In the genomic region with DNA sequence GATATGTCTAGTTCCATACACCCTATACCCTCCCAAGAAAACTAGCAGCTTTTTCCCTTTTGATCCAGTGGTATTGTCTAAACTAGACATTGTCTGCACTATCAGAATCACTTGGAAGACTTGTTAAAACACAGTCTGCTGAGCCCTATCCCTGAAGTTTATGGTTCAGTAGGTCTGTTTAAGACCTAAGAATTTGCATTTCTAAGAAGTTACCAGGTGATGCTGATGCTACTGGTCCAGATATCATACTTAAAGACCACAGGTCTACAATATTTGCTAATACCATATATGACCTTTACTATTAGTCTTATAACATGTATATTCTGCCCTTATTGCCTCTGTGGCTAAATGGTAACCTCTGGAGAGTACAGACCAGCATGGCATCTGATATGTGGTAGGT, we compare ENCODE assay signal across 28 cellular contexts.
"Had no signal": no experiment of that assay in that cellular context is flagged by ENCODE, and none has a peak within 500 bp of the region (broad histone marks: within the 10 kb centered on the region; RNA-seq: fewer than 3 reads in every experiment).

No MANE protein-coding gene starts in this region.

- H3K4me3 ChIP-seq: breast epithelium, gastroesophageal sphincter, hepatocyte, neural progenitor cell, right atrium auricular region, spleen, thoracic aorta had no signal

- H3K4me1 Mint-ChIP-seq: neural progenitor cell had no signal

- H3K79me2 ChIP-seq: hepatocyte had no signal

- H3K27me3 ChIP-seq: breast epithelium, gastroesophageal sphincter, hepatocyte, neural progenitor cell, right atrium auricular region, spleen had no signal

- ATAC-seq: activated T-cell treated with anti-CD3 and anti-CD28 coated beads, Interleukin-2, amount 50 U/mL, for 4 hours; activated T-helper 17 cell treated with anti-CD3 and anti-CD28 coated beads, Interleukin-2, amount 50 U/mL, for 72 hours; gastroesophageal sphincter; left cardiac atrium; naive thymus-derived CD8-positive, alpha-beta T cell; stimulated activated naive CD8-positive, alpha-beta T cell treated with anti-CD3 and anti-CD28 coated beads, Interleukin-15, Interleukin-2, amounts not matched to agents 100 U/mL and 50 U/mL, for 24 hours had no signal

- H3K9me3 Mint-ChIP-seq: activated CD4-positive, alpha-beta memory T cell treated with anti-CD3 and anti-CD28 coated beads, Interleukin-2, amount 10 ng/mL, durations not matched to agents 7 days and 5 days; activated CD4-positive, alpha-beta T cell treated with anti-CD3 and anti-CD28 coated beads, Interleukin-2, amount 10 ng/mL, durations not matched to agents 7 days and 5 days; activated T-cell treated with anti-CD3 and anti-CD28 coated beads, Interleukin-2, amount 50 U/mL, for 4 hours; activated T-helper 17 cell treated with anti-CD3 and anti-CD28 coated beads, Interleukin-2, amount 50 U/mL, for 72 hours; naive thymus-derived CD8-positive, alpha-beta T cell; neural progenitor cell had no signal

- H2AFZ ChIP-seq: hepatocyte, neural progenitor cell had no signal

- H3K9me3 ChIP-seq: breast epithelium, gastroesophageal sphincter, right atrium auricular region, spleen, thoracic aorta had no signal

- H3K4me3 Mint-ChIP-seq: activated CD4-positive, alpha-beta memory T cell treated with anti-CD3 and anti-CD28 coated beads, Interleukin-2, amount 10 ng/mL, durations not matched to agents 7 days and 5 days; activated CD4-positive, alpha-beta T cell treated with anti-CD3 and anti-CD28 coated beads, Interleukin-2, amount 10 ng/mL, durations not matched to agents 7 days and 5 days; activated T-cell treated with anti-CD3 and anti-CD28 coated beads, Interleukin-2, amount 50 U/mL, for 4 hours; activated T-helper 17 cell treated with anti-CD3 and anti-CD28 coated beads, Interleukin-2, amount 50 U/mL, for 72 hours; naive thymus-derived CD8-positive, alpha-beta T cell; neural progenitor cell had no signal

- H3K4me1 ChIP-seq: breast epithelium, neural progenitor cell, right atrium auricular region, spleen had no signal

- H3K27me3 Mint-ChIP-seq: activated CD4-positive, alpha-beta memory T cell treated with anti-CD3 and anti-CD28 coated beads, Interleukin-2, amount 10 ng/mL, durations not matched to agents 7 days and 5 days; activated CD4-positive, alpha-beta T cell treated with anti-CD3 and anti-CD28 coated beads, Interleukin-2, amount 10 ng/mL, durations not matched to agents 7 days and 5 days; activated T-helper 17 cell treated with anti-CD3 and anti-CD28 coated beads, Interleukin-2, amount 50 U/mL, for 72 hours; naive thymus-derived CD8-positive, alpha-beta T cell had no signal

- H3K27ac ChIP-seq: breast epithelium, gastroesophageal sphincter, hepatocyte, neural progenitor cell, right atrium auricular region, spleen, thoracic aorta had no signal

- H3K36me3 ChIP-seq: breast epithelium had no signal

- H3K27ac Mint-ChIP-seq: activated CD4-positive, alpha-beta memory T cell treated with anti-CD3 and anti-CD28 coated beads, Interleukin-2, amount 10 ng/mL, durations not matched to agents 7 days and 5 days; activated CD4-positive, alpha-beta T cell treated with anti-CD3 and anti-CD28 coated beads, Interleukin-2, amount 10 ng/mL, durations not matched to agents 7 days and 5 days; activated T-helper 17 cell treated with anti-CD3 and anti-CD28 coated beads, Interleukin-2, amount 50 U/mL, for 72 hours; naive thymus-derived CD8-positive, alpha-beta T cell; neural progenitor cell had no signal

- FAIRE-seq: endothelial cell of umbilical vein, urothelium cell line had no signal

- H3K4me2 ChIP-seq: hepatocyte, neural progenitor cell had no signal

- DNase-seq: activated CD4-positive, alpha-beta memory T cell treated with anti-CD3 and anti-CD28 coated beads, Interleukin-2, amount 10 ng/mL, durations not matched to agents 7 days and 5 days; activated CD4-positive, alpha-beta T cell treated with anti-CD3 and anti-CD28 coated beads, Interleukin-2, amount 10 ng/mL, durations not matched to agents 7 days and 5 days; activated CD4-positive, CD25-positive, alpha-beta regulatory T cell treated with anti-CD3 and anti-CD28 coated beads, Interleukin-2, amount 50 U/mL, for 72 hours; activated CD8-positive, alpha-beta memory T cell treated with anti-CD3 and anti-CD28 coated beads, Interleukin-2, amount 50 U/mL, for 48 hours; activated gamma-delta T cell treated with Interleukin-2 at 50 U/mL for 16 hours; activated naive CD4-positive, alpha-beta T cell treated with anti-CD3 and anti-CD28 coated beads, Interleukin-2, amount 50 U/mL, for 16 hours; activated T-cell treated with anti-CD3 and anti-CD28 coated beads, Interleukin-2, amount 50 U/mL, for 4 hours; amniotic stem cell; central memory CD4-positive, alpha-beta T cell; islet precursor cell; left cardiac atrium; mammary epithelial cell; naive thymus-derived CD8-positive, alpha-beta T cell; occipital lobe; spleen; stimulated activated CD4-positive, alpha-beta T cell treated with anti-CD3 and anti-CD28 coated beads, Interleukin-2, amount 100 ng/mL, for 48 hours; stimulated activated naive CD8-positive, alpha-beta T cell treated with anti-CD3 and anti-CD28 coated beads, Interleukin-15, Interleukin-2, amounts not matched to agents 100 U/mL and 50 U/mL, for 24 hours; T-helper 9 cell; trophoblast cell had no signal
